8 cellular contexts compared by ENCODE assay signal in the genomic region with DNA sequence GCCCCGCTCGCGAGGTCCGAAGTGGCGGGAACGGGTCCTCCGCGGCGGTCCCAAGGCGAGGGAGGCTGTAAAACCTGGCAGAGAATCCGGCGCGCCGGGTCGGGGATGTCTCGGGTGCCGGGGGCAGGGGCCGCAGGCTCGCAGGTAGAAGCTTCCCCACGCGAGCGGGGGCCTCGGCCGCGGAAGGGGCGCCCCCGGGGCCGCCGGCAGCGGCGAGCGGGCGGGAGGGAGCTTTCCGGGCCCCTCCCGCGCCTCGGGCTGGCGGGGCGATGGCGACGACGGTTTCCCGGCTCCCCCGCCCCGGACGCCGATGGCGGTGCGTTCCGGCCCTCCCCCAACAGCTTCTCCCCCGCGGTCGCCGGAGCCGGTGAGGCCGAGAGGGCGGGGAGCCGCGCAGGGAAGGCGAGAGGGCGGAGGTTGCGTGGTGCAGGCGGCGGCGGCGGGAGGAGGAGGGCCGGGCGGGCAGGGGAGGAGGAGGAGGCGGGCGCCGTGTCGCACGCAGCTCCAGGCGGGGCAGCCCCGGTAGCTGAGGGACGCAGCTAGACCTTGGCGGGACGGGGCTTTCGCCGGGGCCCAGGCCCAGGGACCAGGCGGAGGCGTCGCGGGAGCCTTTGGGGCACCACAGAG. TPM values are rescaled to one million over a fixed set of nuclear protein-coding genes. Genes with fewer than 3 reads are reported as not detected.
DNase-seq lines count a peak whose midpoint lies in the region; ATAC-seq and TF ChIP-seq lines count a peak whose summit lies in the region.

A gene (plus strand): TSS at position 507 of the 627 bp plus-strand sequence. CDS start 31,220 bp downstream, outside the sequence.

- no peaks in the 10 kb centered on the region for H3K36me3 ChIP-seq in right lobe of liver

- H3K9me3 ChIP-seq in right lobe of liver: no peaks in the 10 kb centered on the region

- no peaks in the 10 kb centered on the region for H3K27me3 ChIP-seq in right lobe of liver

- DNase-seq in AG08395 (ENCODE audit: low spot score) (peak; percentile 81), NCI-H345 treated with DMSO at 0.1 percent for 48 hours (lab: John Stamatoyannopoulos, UW; ENCODE audit: unreplicated experiment) (peak; percentile 18), dermis microvascular lymphatic vessel endothelial cell (ENCODE audit: low read depth in 2 of 2) (peak in 1 of 2 donors; percentile 83), right lobe of liver (peak; percentile 94)
- peak; percentile 81 to 87 for DNase-seq in activated CD4-positive, alpha-beta T cell treated with anti-CD3 and anti-CD28 coated beads, Interleukin-2, amount 50 U/mL, for 4 hours
- peak; percentile 61 to 72 (median 71) for DNase-seq in stimulated activated CD4-positive, alpha-beta T cell treated with anti-CD3 and anti-CD28 coated beads, TNF-alpha, amount 100 ng/mL, for 1 hour (ENCODE audit: low read depth in 3 of 3, low spot score in 1 of 3)

- TF ChIP-seq POLR2A in right lobe of liver (IDR thresholded peaks at IDR 0.05): peak; percentile 74

- peak within 1 kb of the TSS; percentile 83 to 93 (median 91) for H3K4me3 ChIP-seq in right lobe of liver

- peaks cover 0 to 24% (median 9%) of the 10 kb centered on the region in 4 donors for H3K4me1 ChIP-seq in right lobe of liver

- peak; percentile 71 for ATAC-seq in GM18868 (IDR thresholded peaks at IDR 0.05; ENCODE audit: unreplicated experiment)
- peak; percentile 63 for ATAC-seq in HG03097 (IDR thresholded peaks at IDR 0.05; ENCODE audit: low FRiP score, unreplicated experiment)
- ATAC-seq in right lobe of liver: peak; percentile 78 to 90 (median 84)

- peak within 1 kb of the TSS; percentile 97 to 100 (median 99) for H3K27ac ChIP-seq in right lobe of liver

- TF ChIP-seq CTCF in right lobe of liver (IDR thresholded peaks at IDR 0.05): no peak

- intact Hi-C loops in right lobe of liver (cut with DNase I): no loop called here

- under 1% methylated on average over 31 of the region's 84 CpGs for WGBS in right lobe of liver (ENCODE audit: insufficient coverage, low coverage, low lambda C conversion rate, missing lambda C conversion rate)

RNA-seq across cellular contexts. Expression of the gene that starts here (rescaled TPM):
- total RNA-seq in dermis microvascular lymphatic vessel endothelial cell (38.5 and 46.1 TPM in 2 replicates), right lobe of liver (10 to 100 TPM; 22.3 to 46.3 (median 30.8) TPM)
